40 cellular contexts compared by ENCODE assay signal in the genomic region with DNA sequence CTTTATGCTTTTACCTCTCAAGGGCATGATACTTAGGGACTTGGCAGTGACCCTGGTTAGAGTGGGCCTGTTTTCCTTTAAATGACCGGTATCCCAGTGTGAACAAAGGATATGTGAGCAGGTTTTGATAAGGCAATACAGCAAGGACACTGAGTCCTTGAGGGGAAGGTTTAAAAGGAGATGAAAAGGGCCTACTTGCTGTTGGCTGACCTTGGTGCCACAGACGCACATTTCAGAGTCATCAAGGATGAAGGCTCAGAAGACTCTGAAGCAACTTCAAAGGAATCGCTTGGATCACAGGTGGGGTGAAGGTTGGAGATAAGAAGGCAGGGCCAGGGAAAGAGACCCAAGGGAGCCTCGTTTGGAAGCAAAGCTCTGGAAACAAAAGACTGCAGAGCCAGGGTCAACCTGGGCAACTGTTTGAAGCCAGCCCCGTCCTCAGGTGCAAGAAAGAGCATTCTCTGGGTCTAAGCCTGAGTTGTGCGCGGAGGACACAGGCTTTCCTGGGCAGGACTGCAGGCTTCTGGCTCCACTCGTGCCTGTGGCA. TPM values are rescaled to one million over a fixed set of nuclear protein-coding genes. Genes with fewer than 3 reads are reported as not detected.
"Had no signal": no experiment of that assay in that cellular context is flagged by ENCODE, and none has a peak within 500 bp of the region (broad histone marks: within the 10 kb centered on the region; RNA-seq: fewer than 3 reads in every experiment).

No MANE protein-coding gene starts in this region.

- H3K4me1 ChIP-seq: body of pancreas, gastroesophageal sphincter had no signal

- DNase-seq: activated B cell treated with CpG ODN at 0.5 μM for 24 hours; activated CD4-positive, alpha-beta T cell treated with anti-CD3 and anti-CD28 coated beads for 48 hours; activated CD4-positive, alpha-beta T cell treated with anti-CD3 and anti-CD28 coated beads, Interleukin-2, amount 50 U/mL, for 1 hour; activated CD4-positive, alpha-beta T cell treated with anti-CD3 and anti-CD28 coated beads, Interleukin-2, amount 50 U/mL, for 48 hours; activated CD8-positive, alpha-beta memory T cell treated with anti-CD3 and anti-CD28 coated beads for 24 hours; activated CD8-positive, alpha-beta T cell treated with anti-CD3 and anti-CD28 coated beads for 36 hours; activated effector memory CD4-positive, alpha-beta T cell treated with anti-CD3 and anti-CD28 coated beads, Interleukin-2, amount 50 U/mL, for 16 hours; activated naive CD4-positive, alpha-beta T cell treated with anti-CD3 and anti-CD28 coated beads for 36 hours; activated naive CD8-positive, alpha-beta T cell treated with anti-CD3 and anti-CD28 coated beads for 36 hours; activated naive CD8-positive, alpha-beta T cell treated with anti-CD3 and anti-CD28 coated beads, Interleukin-2, amount 50 U/mL, for 24 hours; activated T-cell treated with anti-CD3 and anti-CD28 coated beads, Interleukin-2, amount 50 U/mL, for 48 hours; amygdala; aorta; body of pancreas; caudate nucleus; cortex of kidney; effector CD8-positive, alpha-beta T cell; esophagus squamous epithelium; foreskin melanocyte; SW 1271; T-cell; T1000; WERI-Rb-1 had no signal

- H3K27ac Mint-ChIP-seq: activated B cell treated with CpG ODN at 0.5 μM for 24 hours; activated CD8-positive, alpha-beta T cell treated with anti-CD3 and anti-CD28 coated beads for 36 hours; activated naive CD4-positive, alpha-beta T cell treated with anti-CD3 and anti-CD28 coated beads for 36 hours; activated naive CD4-positive, alpha-beta T cell treated with anti-CD3 and anti-CD28 coated beads, Interleukin-2, amount 50 U/mL, for 24 hours; activated naive CD8-positive, alpha-beta T cell treated with anti-CD3 and anti-CD28 coated beads for 36 hours; activated naive CD8-positive, alpha-beta T cell treated with anti-CD3 and anti-CD28 coated beads, Interleukin-2, amount 50 U/mL, for 24 hours; activated T-helper 1 cell treated with anti-CD3 and anti-CD28 coated beads, Interleukin-12 subunit alpha, Interleukin-12 subunit beta, Interleukin-2, Interleukin-4 antibody, amounts not matched to agents 30 ng/mL and 10 ng/mL and 1 ng/mL, durations not matched to agents 14 hours and 24 hours and 36 hours; activated T-helper 2 cell treated with anti-CD3 and anti-CD28 coated beads, Interferon-gamma antibody, Interleukin-2, Interleukin-4, amounts not matched to agents 10 μg/mL and 5 μg/mL and 100 μg/mL, durations not matched to agents 14 hours and 24 hours and 36 hours; T-cell; T-helper 1 cell treated with Interleukin-12 subunit alpha and Interleukin-12 subunit beta and Interleukin-4 antibody, amounts not matched to agents 30 μg/mL and 1 μg/mL, for 36 hours had no signal

- ATAC-seq: activated CD4-positive, CD25-positive, alpha-beta regulatory T cell treated with anti-CD3 and anti-CD28 coated beads, Interleukin-2, amount 50 U/mL, for 24 hours; activated CD8-positive, alpha-beta T cell treated with anti-CD3 and anti-CD28 coated beads for 36 hours; activated naive CD8-positive, alpha-beta T cell treated with anti-CD3 and anti-CD28 coated beads, Interleukin-2, amount 50 U/mL, for 24 hours; body of pancreas; gastroesophageal sphincter; T-cell had no signal

- H3K27me3 ChIP-seq: adrenal gland, body of pancreas, esophagus squamous epithelium, gastroesophageal sphincter had no signal

- H3K4me3 ChIP-seq: adrenal gland, body of pancreas, esophagus squamous epithelium, gastroesophageal sphincter had no signal

- H3K27me3 Mint-ChIP-seq: activated B cell treated with CpG ODN at 0.5 μM for 24 hours had no signal

- H3K27ac ChIP-seq: body of pancreas, epithelial cell of prostate, esophagus squamous epithelium, gastroesophageal sphincter, WERI-Rb-1 had no signal

- FAIRE-seq: colon, endometrium, endothelial cell of umbilical vein had no signal

- H3K4me3 Mint-ChIP-seq: activated B cell treated with CpG ODN at 0.5 μM for 24 hours; activated CD8-positive, alpha-beta T cell treated with anti-CD3 and anti-CD28 coated beads for 36 hours; activated naive CD4-positive, alpha-beta T cell treated with anti-CD3 and anti-CD28 coated beads for 36 hours; activated naive CD4-positive, alpha-beta T cell treated with anti-CD3 and anti-CD28 coated beads, Interleukin-2, amount 50 U/mL, for 24 hours; activated naive CD8-positive, alpha-beta T cell treated with anti-CD3 and anti-CD28 coated beads for 36 hours; activated naive CD8-positive, alpha-beta T cell treated with anti-CD3 and anti-CD28 coated beads, Interleukin-2, amount 50 U/mL, for 24 hours; activated T-helper 1 cell treated with anti-CD3 and anti-CD28 coated beads, Interleukin-12 subunit alpha, Interleukin-12 subunit beta, Interleukin-2, Interleukin-4 antibody, amounts not matched to agents 30 ng/mL and 10 ng/mL and 1 ng/mL, durations not matched to agents 14 hours and 24 hours and 36 hours; T-cell; T-helper 1 cell treated with Interleukin-12 subunit alpha and Interleukin-12 subunit beta and Interleukin-4 antibody, amounts not matched to agents 30 μg/mL and 1 μg/mL, for 36 hours had no signal

- H3K9me3 ChIP-seq: adrenal gland, body of pancreas, esophagus squamous epithelium, gastroesophageal sphincter had no signal

- H3K36me3 Mint-ChIP-seq: activated naive CD8-positive, alpha-beta T cell treated with anti-CD3 and anti-CD28 coated beads for 36 hours had no signal

- H3K9me3 Mint-ChIP-seq: activated B cell treated with CpG ODN at 0.5 μM for 24 hours; activated CD8-positive, alpha-beta T cell treated with anti-CD3 and anti-CD28 coated beads for 36 hours; activated naive CD4-positive, alpha-beta T cell treated with anti-CD3 and anti-CD28 coated beads for 36 hours; activated naive CD4-positive, alpha-beta T cell treated with anti-CD3 and anti-CD28 coated beads, Interleukin-2, amount 50 U/mL, for 24 hours; activated naive CD8-positive, alpha-beta T cell treated with anti-CD3 and anti-CD28 coated beads for 36 hours; activated naive CD8-positive, alpha-beta T cell treated with anti-CD3 and anti-CD28 coated beads, Interleukin-2, amount 50 U/mL, for 24 hours; activated T-helper 1 cell treated with anti-CD3 and anti-CD28 coated beads, Interleukin-12 subunit alpha, Interleukin-12 subunit beta, Interleukin-2, Interleukin-4 antibody, amounts not matched to agents 30 ng/mL and 10 ng/mL and 1 ng/mL, durations not matched to agents 14 hours and 24 hours and 36 hours; activated T-helper 2 cell treated with anti-CD3 and anti-CD28 coated beads, Interferon-gamma antibody, Interleukin-2, Interleukin-4, amounts not matched to agents 10 μg/mL and 5 μg/mL and 100 μg/mL, durations not matched to agents 14 hours and 24 hours and 36 hours; T-cell; T-helper 1 cell treated with Interleukin-12 subunit alpha and Interleukin-12 subunit beta and Interleukin-4 antibody, amounts not matched to agents 30 μg/mL and 1 μg/mL, for 36 hours had no signal

- H3K36me3 ChIP-seq: adrenal gland, esophagus squamous epithelium, WERI-Rb-1 had no signal

RNA-seq across cellular contexts. Expression of a gene that starts 30.1 kb away (rescaled TPM):
- total RNA-seq: activated B cell treated with CpG ODN at 0.5 μM for 24 hours; activated CD8-positive, alpha-beta T cell treated with anti-CD3 and anti-CD28 coated beads for 36 hours; activated naive CD4-positive, alpha-beta T cell treated with anti-CD3 and anti-CD28 coated beads for 36 hours; activated naive CD8-positive, alpha-beta T cell treated with anti-CD3 and anti-CD28 coated beads for 36 hours; activated T-helper 1 cell treated with anti-CD3 and anti-CD28 coated beads, Interleukin-12 subunit alpha, Interleukin-12 subunit beta, Interleukin-2, Interleukin-4 antibody, amounts not matched to agents 30 ng/mL and 10 ng/mL and 1 ng/mL, durations not matched to agents 14 hours and 24 hours and 36 hours; activated T-helper 2 cell treated with anti-CD3 and anti-CD28 coated beads, Interferon-gamma antibody, Interleukin-2, Interleukin-4, amounts not matched to agents 10 μg/mL and 5 μg/mL and 100 μg/mL, durations not matched to agents 14 hours and 24 hours and 36 hours; body of pancreas; chondrocyte; dermis microvascular lymphatic vessel endothelial cell; endothelial cell of umbilical vein; fibroblast of lung; fibroblast of villous mesenchyme; gastroesophageal sphincter; glomerular endothelial cell; T-helper 2 cell treated with Interferon-gamma antibody and Interleukin-4, amounts not matched to agents 100 ng/mL and 5 ng/mL, for 36 hours had no signal
- polyA plus RNA-seq: endothelial cell of umbilical vein had no signal
